ENCODE assay signal across 8 cellular contexts in the genomic region with DNA sequence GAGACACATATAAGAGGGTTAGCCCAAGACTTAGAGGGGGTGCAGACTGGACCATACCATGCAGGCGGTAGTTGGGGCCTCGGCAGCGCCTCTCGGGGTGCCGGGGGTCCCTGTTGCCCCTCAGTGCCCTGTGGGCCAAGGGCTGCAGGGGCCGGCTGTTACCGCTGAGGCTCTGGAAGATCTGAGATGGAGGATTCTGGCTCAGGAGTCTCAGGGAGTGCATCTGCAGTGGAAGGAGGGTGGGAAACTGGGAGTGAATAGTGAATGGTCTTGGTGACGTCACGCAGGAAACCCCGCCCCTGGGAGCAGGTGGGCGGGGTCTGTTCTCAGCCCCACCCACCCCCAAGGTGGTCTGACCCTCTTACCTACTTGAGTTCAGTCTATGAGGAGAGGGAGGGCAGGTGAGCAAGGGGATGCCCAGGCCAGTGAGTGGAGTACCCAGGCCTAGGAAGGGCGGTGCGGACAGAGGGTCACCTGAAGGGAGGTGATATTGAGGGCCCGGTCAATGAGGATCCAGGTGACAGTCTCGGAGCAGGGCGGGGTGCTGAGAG. TPM values are rescaled to one million over a fixed set of nuclear protein-coding genes. Genes with fewer than 3 reads are reported as not detected.
DNase-seq lines count a peak whose midpoint lies in the region; ATAC-seq and FAIRE-seq lines count a peak whose summit lies in the region.

No MANE protein-coding gene starts in this region.

- no peaks in the 10 kb centered on the region for H3K27me3 Mint-ChIP-seq in activated T-cell treated with anti-CD3 and anti-CD28 coated beads, Interleukin-2, amount 50 U/mL, for 72 hours (ENCODE audit: low read depth)

- peak overlapping the region; percentile 90 to 92 for H3K4me3 Mint-ChIP-seq in activated T-cell treated with anti-CD3 and anti-CD28 coated beads, Interleukin-2, amount 50 U/mL, for 72 hours

- peak overlapping the region; percentile 74 for H3K27ac Mint-ChIP-seq in activated T-cell treated with anti-CD3 and anti-CD28 coated beads, Interleukin-2, amount 50 U/mL, for 72 hours

- no peak for ATAC-seq in activated T-cell treated with anti-CD3 and anti-CD28 coated beads, Interleukin-2, amount 50 U/mL, for 72 hours (replicated peaks in 1 of 2)

- peaks cover 2 to 5% of the 10 kb centered on the region in 2 donors for H3K9me3 Mint-ChIP-seq in activated T-cell treated with anti-CD3 and anti-CD28 coated beads, Interleukin-2, amount 50 U/mL, for 72 hours

- H3K27ac ChIP-seq in temporal lobe (ENCODE audit: low read depth, low read length), result peak overlapping the region; percentile 99

- H3K4me1 Mint-ChIP-seq in activated T-cell treated with anti-CD3 and anti-CD28 coated beads, Interleukin-2, amount 50 U/mL, for 72 hours (ENCODE audit: low read depth), result peaks cover 33% of the 10 kb centered on the region

- DNase-seq in NCI-H82 (lab: John Stamatoyannopoulos, UW) (peak; percentile 50), NCI-H82 treated with DMSO at 0.1 percent for 48 hours (lab: John Stamatoyannopoulos, UW; ENCODE audit: unreplicated experiment) (no peak), left kidney (ENCODE audit: low read depth, low spot score) (peak; percentile 39), SW 1271 (lab: John Stamatoyannopoulos, UW) (no peak), GOT3 (lab: John Stamatoyannopoulos, UW) (no peak), GM19239 (ENCODE audit: insufficient read length, low spot score) (no peak)
- DNase-seq in activated T-cell treated with anti-CD3 and anti-CD28 coated beads, Interleukin-2, amount 50 U/mL, for 72 hours, result no peak

- FAIRE-seq in GM19239 (lab: Jason Lieb, UNC), result no peak

- H3K36me3 Mint-ChIP-seq in activated T-cell treated with anti-CD3 and anti-CD28 coated beads, Interleukin-2, amount 50 U/mL, for 72 hours (ENCODE audit: insufficient read depth in 2 of 2), result peaks cover 0 to 4% of the 10 kb centered on the region in 2 donors

RNA-seq across cellular contexts. Expression of gene DBP, which starts 1.7 kb away (rescaled TPM):
- 10 to 100 TPM in 1 of 2 donors, 1 to 10 TPM in 1; 8.2 to 13.4 TPM for total RNA-seq in activated T-cell treated with anti-CD3 and anti-CD28 coated beads, Interleukin-2, amount 50 U/mL, for 72 hours
- total RNA-seq in temporal lobe, result 3.0 TPM

RNA-seq across cellular contexts. Expression of gene CA11, which starts 7.1 kb away (rescaled TPM):
- total RNA-seq in activated T-cell treated with anti-CD3 and anti-CD28 coated beads, Interleukin-2, amount 50 U/mL, for 72 hours, result 10 to 100 TPM; 10.5 to 11.9 TPM
- 5.2 TPM for total RNA-seq in temporal lobe

RNA-seq across cellular contexts. Expression of gene SPHK2, which starts 19.6 kb away (rescaled TPM):
- 10 to 100 TPM; 26.9 to 27.2 TPM for total RNA-seq in activated T-cell treated with anti-CD3 and anti-CD28 coated beads, Interleukin-2, amount 50 U/mL, for 72 hours
- 9.6 TPM for total RNA-seq in temporal lobe

RNA-seq across cellular contexts. Expression of gene RPL18, which starts 19.9 kb away (rescaled TPM):
- total RNA-seq in activated T-cell treated with anti-CD3 and anti-CD28 coated beads, Interleukin-2, amount 50 U/mL, for 72 hours, result 1,000 to 10,000 TPM; 1,953 to 2,080 TPM
- 903 TPM for total RNA-seq in temporal lobe

RNA-seq across cellular contexts. Expression of gene FAM83E, which starts 24.0 kb away (rescaled TPM):
- 1 to 10 TPM; 7.5 to 8.5 TPM for total RNA-seq in activated T-cell treated with anti-CD3 and anti-CD28 coated beads, Interleukin-2, amount 50 U/mL, for 72 hours
- not detected for total RNA-seq in temporal lobe

Comparison
In these comparisons a context has a peak if more than half of its experiments do, and no peak if none do; other contexts are left out.
1. DNase-seq: peak in NCI-H82 (single experiment) and left kidney (single experiment); none in NCI-H82 treated with DMSO at 0.1 percent for 48 hours (single experiment), activated T-cell treated with anti-CD3 and anti-CD28 coated beads, Interleukin-2, amount 50 U/mL, for 72 hours (0 of 2), SW 1271 (0 of 2), GOT3 (single experiment) and GM19239 (single experiment).